In genomic region chr4:40555176-40555900, GRCh38 we compare ENCODE assay signal across 1 cellular context.
TF ChIP-seq lines count a peak whose summit lies in the region.

No MANE protein-coding gene starts in this region.

TF ChIP-seq in H1, 55 proteins besides CTCF, POLR2A, EP300 and RAD21:
- TF ChIP-seq SAP30 (IDR thresholded peaks at IDR 0.05; ENCODE audit: insufficient read depth, insufficient replicate concordance, low read length) = no peak
- TF ChIP-seq TEAD4 (IDR thresholded peaks at IDR 0.05; ENCODE audit: low read depth, low read length) = no peak
- TF ChIP-seq MAFK (IDR thresholded peaks at IDR 0.05; ENCODE audit: low read depth, low read length) = no peak
- no peak for TF ChIP-seq YY1 (IDR thresholded peaks at IDR 0.05; ENCODE audit: low read depth, low read length)
- TF ChIP-seq E2F6 (IDR thresholded peaks at IDR 0.05) = no peak
- TF ChIP-seq KDM1A (IDR thresholded peaks at IDR 0.05; ENCODE audit: borderline replicate concordance, low read length) = no peak
- TF ChIP-seq KDM4A (IDR thresholded peaks at IDR 0.05; ENCODE audit: low read depth, low read length, severe bottlenecking) = no peak
- TF ChIP-seq ATF3 (IDR thresholded peaks at IDR 0.05; ENCODE audit: insufficient read depth, low read depth, low read length) = no peak
- TF ChIP-seq CREB1 (IDR thresholded peaks at IDR 0.05) = no peak
